ENCODE assay signal across 8 cellular contexts in genomic region chr11:64225608-64226506, GRCh38. TPM values are rescaled to one million over a fixed set of nuclear protein-coding genes. Genes with fewer than 3 reads are reported as not detected.
DNase-seq lines count a peak whose midpoint lies in the region; ATAC-seq and TF ChIP-seq lines count a peak whose summit lies in the region.

A gene with protein sequence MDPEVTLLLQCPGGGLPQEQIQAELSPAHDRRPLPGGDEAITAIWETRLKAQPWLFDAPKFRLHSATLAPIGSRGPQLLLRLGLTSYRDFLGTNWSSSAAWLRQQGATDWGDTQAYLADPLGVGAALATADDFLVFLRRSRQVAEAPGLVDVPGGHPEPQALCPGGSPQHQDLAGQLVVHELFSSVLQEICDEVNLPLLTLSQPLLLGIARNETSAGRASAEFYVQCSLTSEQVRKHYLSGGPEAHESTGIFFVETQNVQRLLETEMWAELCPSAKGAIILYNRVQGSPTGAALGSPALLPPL (plus strand): TSS chr11:64226274. CDS start chr11:64226653, 379 bp downstream.
Gene TRPT1, minus strand, starts transcription at chr11:64226186. Its CDS starts 326 bp downstream, at chr11:64225860.

- TF ChIP-seq CTCF in C4-2B (conservative IDR thresholded peaks at IDR 0.05) (no peak; the same call in 1 of the 2 replicates), fibroblast of mammary gland (conservative IDR thresholded peaks at IDR 0.05; ENCODE audit: control insufficient read depth, insufficient read depth, low read depth, low read length) (peak; percentile 40), natural killer cell (IDR thresholded peaks at IDR 0.05) (peak; percentile 62)

- peak; percentile 89 for DNase-seq in KG1 (lab: John Stamatoyannopoulos, UW)
- peak; percentile 81 for DNase-seq in RPMI7951 (ENCODE audit: low read depth)
- peak; percentile 84 to 90 for DNase-seq in activated T-helper 1 cell treated with anti-CD3 and anti-CD28 coated beads, Interleukin-2, amount 50 U/mL, for 16 hours (ENCODE audit: low read depth in 1 of 2, low spot score in 1 of 2)
- peak; percentile 52 for DNase-seq in fibroblast of mammary gland (ENCODE audit: low read depth)
- peak; percentile 93 for DNase-seq in natural killer cell
- DNase-seq in stimulated activated naive CD4-positive, alpha-beta T cell (lab: John Stamatoyannopoulos, UW): peak; percentile 75 to 90 (median 88)

- no peaks in the 10 kb centered on the region for H3K27me3 Mint-ChIP-seq in natural killer cell (ENCODE audit: low read depth in 2 of 2)

- H3K4me3 Mint-ChIP-seq in natural killer cell: peak within 1 kb of the TSS; percentile 88

- peak within 1 kb of the TSS; percentile 91 for H3K27ac ChIP-seq in C4-2B

- intact Hi-C loops in natural killer cell (cut with micrococcal nuclease): no loop called here

- peak within 1 kb of the TSS; percentile 75 for H3K4me3 ChIP-seq in fibroblast of mammary gland (ENCODE audit: control insufficient read depth, low read depth, low read length)

- H3K27ac Mint-ChIP-seq in natural killer cell: peak within 1 kb of the TSS; percentile 82 to 85

- H3K36me3 Mint-ChIP-seq in natural killer cell: no peaks in the 10 kb centered on the region

- H3K4me1 Mint-ChIP-seq in natural killer cell: peaks cover 24 to 52% of the 10 kb centered on the region in 2 donors

- ATAC-seq in GM19438 (IDR thresholded peaks at IDR 0.05; ENCODE audit: low read depth, unreplicated experiment) (peak; percentile 39), natural killer cell (peak; percentile 68 to 84 (median 76))

- H3K9me3 Mint-ChIP-seq in natural killer cell: no peaks in the 10 kb centered on the region

RNA-seq across cellular contexts. Expression of the first gene that starts in this region (rescaled TPM):
- 59.7 and 90.2 TPM in 2 replicates for total RNA-seq in RPMI7951 (2014; rRNA removed; shearing (Covaris generic))
- total RNA-seq in natural killer cell: 10 to 100 TPM; 59.1 to 79.1 (median 74.8) TPM

RNA-seq across cellular contexts. Expression of gene TRPT1, which starts in this region (rescaled TPM):
- 67.2 and 79.8 TPM in 2 replicates for total RNA-seq in RPMI7951 (2014; rRNA removed; shearing (Covaris generic))
- 10 to 100 TPM; 22.7 to 30.8 (median 28.5) TPM for total RNA-seq in natural killer cell

Comparison
In these comparisons a context has a peak if more than half of its experiments do, and no peak if none do; other contexts are left out.
1. Peak in every context shown above with its lines: DNase-seq, ATAC-seq, H3K4me3 ChIP-seq and H3K27ac ChIP-seq.